17 cellular contexts compared by ENCODE assay signal in genomic region chr1:1680912-1681273, GRCh38. TPM values are rescaled to one million over a fixed set of nuclear protein-coding genes. Genes with fewer than 3 reads are reported as not detected.
DNase-seq lines count a peak whose midpoint lies in the region; ATAC-seq, FAIRE-seq and TF ChIP-seq lines count a peak whose summit lies in the region.
"Had no signal": no experiment of that assay in that cellular context is flagged by ENCODE, and none has a peak within 500 bp of the region (broad histone marks: within the 10 kb centered on the region; RNA-seq: fewer than 3 reads in every experiment).

No MANE protein-coding gene starts in this region.

- H4K20me1 ChIP-seq in astrocyte (ENCODE audit: insufficient read depth, low read length) = peaks cover 63% of the 10 kb centered on the region

- peaks cover 2% of the 10 kb centered on the region for H3K36me3 Mint-ChIP-seq in astrocyte (ENCODE audit: low read depth, unreplicated experiment)

- no peak overlapping the region for H3K23ac ChIP-seq in mesenchymal stem cell (ENCODE audit: low read length in 2 of 2)

- H3K4me1 ChIP-seq in right atrium auricular region (peaks cover 0 to 30% of the 10 kb centered on the region in 2 donors), astrocyte (ENCODE audit: insufficient read depth, low read length) (peaks cover 3% of the 10 kb centered on the region), mesenchymal stem cell (ENCODE audit: control insufficient read depth, insufficient read depth, low read depth, low read length) (peaks cover 25% of the 10 kb centered on the region), stomach (peaks cover 21 to 74% (median 57%) of the 10 kb centered on the region in 4 donors)
- H3K4me1 ChIP-seq: HAP-1 had no signal

- intact Hi-C loops in left cardiac atrium (cut with DNase I) (no loop called here), stomach (cut with DNase I; ENCODE audit: low total_unique reads) (no loop called here)

- peaks cover 40% of the 10 kb centered on the region for H3K79me1 ChIP-seq in mesenchymal stem cell (replicated peaks; ENCODE audit: low read length, poor library complexity, severe bottlenecking)

- no peak for FAIRE-seq in astrocyte (lab: Jason Lieb, UNC)

- no peak overlapping the region for H4K91ac ChIP-seq in mesenchymal stem cell (ENCODE audit: low read length)

- H3K18ac ChIP-seq in mesenchymal stem cell (ENCODE audit: low read depth in 1 of 2, low read length in 2 of 2) = no peak overlapping the region

- H3K27me3 Mint-ChIP-seq in astrocyte (ENCODE audit: low read depth, unreplicated experiment) = no peaks in the 10 kb centered on the region

- H3K27me3 ChIP-seq in right atrium auricular region (no peaks in the 10 kb centered on the region), astrocyte (ENCODE audit: insufficient read depth, low read length) (no peaks in the 10 kb centered on the region), mesenchymal stem cell (ENCODE audit: control insufficient read depth in 1 of 2, insufficient read depth in 1 of 2, low read length in 2 of 2) (no peaks in the 10 kb centered on the region), stomach (no peaks in the 10 kb centered on the region)

- no peaks in the 10 kb centered on the region for H3K9me3 Mint-ChIP-seq in astrocyte (ENCODE audit: unreplicated experiment)

- WGBS in mesenchymal stem cell = 83% methylated on average over 11 of the region's 11 CpGs
- 30 to 61% (median 42%) methylated on average over 11 of the region's 11 CpGs for WGBS in stomach, 5 donors

- peaks cover 14% of the 10 kb centered on the region for H3K4me1 Mint-ChIP-seq in astrocyte (ENCODE audit: low read depth, unreplicated experiment)

- DNase-seq in left cardiac atrium (peak; percentile 2), right atrium auricular region (ENCODE audit: low spot score) (no peak), astrocyte (ENCODE audit: low read depth) (no peak), mesenchymal stem cell (peak; percentile 23), stomach (peak; percentile 66), NCI-H2029 (lab: John Stamatoyannopoulos, UW) (no peak)
- no peak for DNase-seq in activated CD4-positive, alpha-beta T cell treated with anti-CD3 and anti-CD28 coated beads, Interleukin-2, amount 50 U/mL, for 48 hours
- DNase-seq: activated naive CD4-positive, alpha-beta T cell treated with Interleukin-2 at 50 U/mL for 16 hours; effector memory CD4-positive, alpha-beta T cell; EL; NCI-H187; NCI-H510A; stimulated activated naive CD4-positive, alpha-beta T cell treated with Interleukin-2 at 50 U/mL for 16 hours had no signal

- peaks cover 74% of the 10 kb centered on the region for H3K79me2 ChIP-seq in astrocyte (ENCODE audit: insufficient read depth, low read length)

- peak overlapping the region; percentile 53 for H3K27ac Mint-ChIP-seq in astrocyte (ENCODE audit: unreplicated experiment)

- H3K27ac ChIP-seq in right atrium auricular region = no peak overlapping the region
- no peak overlapping the region for H3K27ac ChIP-seq in astrocyte (ENCODE audit: low read depth, low read length)
- no peak overlapping the region for H3K27ac ChIP-seq in mesenchymal stem cell (ENCODE audit: low read length, poor library complexity, severe bottlenecking)
- H3K27ac ChIP-seq in stomach = peak overlapping the region in 4 of 5 donors; percentile 29 to 66 (median 46)

- no peak overlapping the region for H2AFZ ChIP-seq in astrocyte (ENCODE audit: low read depth, low read length)
- H2AFZ ChIP-seq in mesenchymal stem cell (ENCODE audit: low read depth, low read length) = no peak overlapping the region

- no peak overlapping the region for H3K4me2 ChIP-seq in astrocyte (ENCODE audit: low read length)
- H3K4me2 ChIP-seq in mesenchymal stem cell (ENCODE audit: low read length, poor library complexity, severe bottlenecking) = no peak overlapping the region

- H3K4ac ChIP-seq in mesenchymal stem cell (ENCODE audit: low read depth in 1 of 2, low read length in 2 of 2) = no peak overlapping the region

- H2BK15ac ChIP-seq in mesenchymal stem cell (ENCODE audit: low read depth, poor library complexity, severe bottlenecking) = no peak overlapping the region

- TF ChIP-seq EP300 in stomach (IDR thresholded peaks at IDR 0.05) = no peak

- H3K4me3 Mint-ChIP-seq in astrocyte (ENCODE audit: unreplicated experiment) = no peak overlapping the region

- H3K36me3 ChIP-seq in right atrium auricular region = no peaks in the 10 kb centered on the region
- no peaks in the 10 kb centered on the region for H3K36me3 ChIP-seq in astrocyte (ENCODE audit: insufficient read depth, low read length)
- peaks cover 9 to 37% of the 10 kb centered on the region in 2 experiments for H3K36me3 ChIP-seq in mesenchymal stem cell (ENCODE audit: control insufficient read depth in 1 of 2, insufficient read depth in 2 of 2, low read depth in 1 of 2, low read length in 2 of 2)
- H3K36me3 ChIP-seq in stomach = peaks cover 0 to 21% (median 9%) of the 10 kb centered on the region in 4 donors
- H3K36me3 ChIP-seq: HAP-1 had no signal

- TF ChIP-seq CTCF in right atrium auricular region (IDR thresholded peaks at IDR 0.05) = no peak
- TF ChIP-seq CTCF in astrocyte (IDR thresholded peaks at IDR 0.05; ENCODE audit: insufficient read depth, low read depth, low read length) = no peak
- no peak for TF ChIP-seq CTCF in stomach (IDR thresholded peaks at IDR 0.05)

- TF ChIP-seq POLR2A in stomach (IDR thresholded peaks at IDR 0.05) = no peak

- no peak overlapping the region for H2BK12ac ChIP-seq in mesenchymal stem cell (ENCODE audit: low read length in 2 of 2)

- no peak overlapping the region for H4K8ac ChIP-seq in mesenchymal stem cell (ENCODE audit: low read length)

- H3K9ac ChIP-seq in astrocyte (ENCODE audit: low read length) (no peak overlapping the region), mesenchymal stem cell (ENCODE audit: low read length) (no peak overlapping the region)

- H2BK120ac ChIP-seq in mesenchymal stem cell (ENCODE audit: low read depth, low read length) = no peak overlapping the region

- H2BK5ac ChIP-seq in mesenchymal stem cell (ENCODE audit: low read depth, low read length, poor library complexity, severe bottlenecking) = no peak overlapping the region

- H3K4me3 ChIP-seq in right atrium auricular region (no peak overlapping the region), astrocyte (ENCODE audit: insufficient read depth, low read depth, low read length) (no peak overlapping the region), mesenchymal stem cell (ENCODE audit: insufficient read depth in 1 of 2, low read depth in 1 of 2, low read length in 2 of 2) (no peak overlapping the region), stomach (no peak overlapping the region)
- H3K4me3 ChIP-seq: HAP-1 had no signal

- H3K9me3 ChIP-seq in right atrium auricular region (no peaks in the 10 kb centered on the region), astrocyte (ENCODE audit: insufficient read depth, low read depth, low read length) (no peaks in the 10 kb centered on the region), mesenchymal stem cell (ENCODE audit: control insufficient read depth, low read length) (no peaks in the 10 kb centered on the region), stomach (no peaks in the 10 kb centered on the region)
- H3K9me3 ChIP-seq: HAP-1 had no signal

- no peak for ATAC-seq in left cardiac atrium
- ATAC-seq in GM18868 (IDR thresholded peaks at IDR 0.05; ENCODE audit: unreplicated experiment) = no peak

- H2AK5ac ChIP-seq in mesenchymal stem cell (ENCODE audit: low read length, severe bottlenecking) = no peak overlapping the region

- H3K14ac ChIP-seq in mesenchymal stem cell (ENCODE audit: low read length in 2 of 2) = no peak overlapping the region

RNA-seq across cellular contexts. Expression of gene SLC35E2B, which starts 11.7 kb away (rescaled TPM):
- total RNA-seq in left cardiac atrium (10 to 100 TPM; 15.3 to 24.6 TPM), right atrium auricular region (10 to 100 TPM; 18.4 to 22.1 TPM), astrocyte (45.1 and 47.7 TPM in 2 replicates), stomach (100 to 1,000 TPM in 1 of 5 donors, 10 to 100 TPM in 4; 16.9 to 105 (median 64.5) TPM)
- 29.7 TPM for polyA plus RNA-seq in mesenchymal stem cell (2013, experiment 1 of 2)
- 29.4 TPM for polyA plus RNA-seq in mesenchymal stem cell (2013, experiment 2 of 2)
- polyA plus RNA-seq in stomach = 10 to 100 TPM; 11.2 to 16.7 (median 11.3) TPM

RNA-seq across cellular contexts. Expression of gene CDK11B, which starts 22.1 kb away (rescaled TPM):
- total RNA-seq in left cardiac atrium (10 to 100 TPM; 17.0 to 18.8 TPM), right atrium auricular region (10 to 100 TPM; 16.2 to 19.7 TPM), astrocyte (21.1 and 23.4 TPM in 2 replicates), stomach (10 to 100 TPM in 4 of 5 donors, 1 to 10 TPM in 1; 9.0 to 62.6 (median 29.3) TPM)
- polyA plus RNA-seq in mesenchymal stem cell (2013, experiment 1 of 2) = 28.9 TPM
- 28.6 TPM for polyA plus RNA-seq in mesenchymal stem cell (2013, experiment 2 of 2)
- 10 to 100 TPM; 21.6 to 37.4 (median 27.9) TPM for polyA plus RNA-seq in stomach

RNA-seq across cellular contexts. Expression of gene CDK11A, which starts 43.3 kb away (rescaled TPM):
- 10 to 100 TPM; 19.1 to 21.1 TPM for total RNA-seq in left cardiac atrium
- total RNA-seq in right atrium auricular region = 1 to 10 TPM; 4.3 to 8.2 TPM
- 30.3 and 35.3 TPM in 2 replicates for total RNA-seq in astrocyte
- polyA plus RNA-seq in mesenchymal stem cell (2013, experiment 1 of 2) = 20.9 TPM
- 19.3 TPM for polyA plus RNA-seq in mesenchymal stem cell (2013, experiment 2 of 2)
- total RNA-seq in stomach = 100 to 1,000 TPM in 3 of 5 donors, 10 to 100 TPM in 2; 46.1 to 233 (median 126) TPM
- polyA plus RNA-seq in stomach = 10 to 100 TPM; 27.3 to 68.7 (median 31.6) TPM

RNA-seq across cellular contexts. Expression of gene MMP23B, which starts 48.9 kb away (rescaled TPM):
- total RNA-seq in left cardiac atrium (10 to 100 TPM in 1 of 2 donors, 1 to 10 TPM in 1; 9.5 to 11.0 TPM), right atrium auricular region (10 to 100 TPM; 17.5 to 26.9 TPM), astrocyte (40.1 and 40.7 TPM in 2 replicates), stomach (100 to 1,000 TPM in 1 of 5 donors, 10 to 100 TPM in 4; 15.1 to 111 (median 19.3) TPM)
- 24.2 TPM for polyA plus RNA-seq in mesenchymal stem cell (2013, experiment 1 of 2)
- polyA plus RNA-seq in mesenchymal stem cell (2013, experiment 2 of 2) = 26.9 TPM
- polyA plus RNA-seq in stomach = 10 to 100 TPM in 2 of 3 donors, 1 to 10 TPM in 1; 5.5 to 16.2 (median 12.7) TPM
- total RNA-seq: HT1080, M059J had no signal

Comparison
In these comparisons a context has a peak if more than half of its experiments do, and no peak if none do; other contexts are left out.
1. DNase-seq: peak in left cardiac atrium (single experiment), mesenchymal stem cell (single experiment) and stomach (single experiment); none in right atrium auricular region (single experiment), astrocyte (single experiment), NCI-H2029 (single experiment) and activated CD4-positive, alpha-beta T cell treated with anti-CD3 and anti-CD28 coated beads, Interleukin-2, amount 50 U/mL, for 48 hours (0 of 2).
2. H3K27ac ChIP-seq: peak in stomach (4 of 5); none in right atrium auricular region (0 of 2), astrocyte (single experiment) and mesenchymal stem cell (single experiment).